ENCODE assay signal across 11 cellular contexts in the genomic region with DNA sequence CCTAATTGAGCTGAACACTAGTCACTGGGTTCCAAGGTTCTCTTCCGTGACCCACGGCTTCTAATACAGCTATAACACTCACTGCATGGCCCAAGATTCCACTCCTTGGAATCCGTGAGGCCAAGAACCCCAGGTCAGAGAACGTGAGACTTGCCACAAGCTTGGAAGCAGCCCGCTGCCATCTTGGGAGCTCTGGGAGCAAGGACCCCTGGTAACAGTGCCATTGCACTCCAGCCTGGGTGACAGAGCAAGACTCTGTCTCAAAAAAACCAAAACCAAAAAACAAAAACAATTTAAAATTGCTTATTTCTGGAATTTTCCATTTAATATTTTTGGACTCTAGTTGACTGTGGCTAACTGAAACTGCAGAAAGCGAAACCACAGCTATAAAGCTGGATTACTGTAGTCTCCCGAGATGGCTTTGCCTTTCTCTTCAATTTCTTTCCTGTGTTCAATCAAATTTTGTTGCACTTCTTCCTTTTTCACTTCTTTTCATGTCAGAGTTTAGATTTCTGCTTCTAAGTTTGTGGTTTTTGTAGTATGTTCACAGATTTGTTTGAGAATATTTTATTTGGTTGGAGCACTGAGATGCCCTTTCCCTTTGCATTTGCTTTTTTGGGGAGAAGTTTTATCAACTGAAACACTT. TPM values are rescaled to one million over a fixed set of nuclear protein-coding genes. Genes with fewer than 3 reads are reported as not detected.
A peak's percentile ranks its signal among the peaks of the same experiment; 100 is the strongest.
DNase-seq lines count a peak whose midpoint lies in the region; ATAC-seq, FAIRE-seq and TF ChIP-seq lines count a peak whose summit lies in the region.
"Had no signal": no experiment of that assay in that cellular context is flagged by ENCODE, and none has a peak within 500 bp of the region (broad histone marks: within the 10 kb centered on the region; RNA-seq: fewer than 3 reads in every experiment).

No MANE protein-coding gene starts in this region.

- H3K4me3 ChIP-seq in GM06990 (replicated peaks; ENCODE audit: low read depth, low read length): peak overlapping the region; percentile 54
- peak overlapping the region; percentile 63 for H3K4me3 ChIP-seq in GM12878
- H3K4me3 ChIP-seq in gastrocnemius medialis: peak overlapping the region; percentile 15 to 45 (median 26)
- no peak overlapping the region for H3K4me3 ChIP-seq in BE2C (ENCODE audit: low read depth, low read length)

- intact Hi-C loops in GM12878 (cut with micrococcal nuclease; ENCODE audit: unreplicated experiment): loop anchor here (2.0 kb wide), 2 partner anchors 36 to 44 kb away; partner anchors contain the start of gene DDHD1
- intact Hi-C loops in gastrocnemius medialis (cut with DNase I; ENCODE audit: low total_unique reads): no loop called here

- H3K9me3 ChIP-seq in GM12878 (replicated peaks; ENCODE audit: control insufficient read depth, insufficient read depth, low read length): no peaks in the 10 kb centered on the region; the same call in none of the 3 replicates
- H3K9me3 ChIP-seq in gastrocnemius medialis: no peaks in the 10 kb centered on the region
- no peaks in the 10 kb centered on the region for H3K9me3 ChIP-seq in BE2C

- peak; percentile 34 for ATAC-seq in GM12878
- ATAC-seq in gastrocnemius medialis: no peak
- ATAC-seq in HG03442 (IDR thresholded peaks at IDR 0.05; ENCODE audit: unreplicated experiment): no peak
- ATAC-seq: Right ventricle myocardium inferior had no signal

- H3K36me3 ChIP-seq in GM06990 (ENCODE audit: control insufficient read depth, insufficient read depth, low read length) (no peaks in the 10 kb centered on the region; the same call in 1 of the 2 replicates), GM12878 (ENCODE audit: control insufficient read depth in 2 of 2, insufficient read depth in 2 of 2, low read length in 1 of 2) (no peaks in the 10 kb centered on the region), gastrocnemius medialis (no peaks in the 10 kb centered on the region), BE2C (no peaks in the 10 kb centered on the region)

- CTCF ChIA-PET in GM12878 (lab: Yijun Ruan, JAX): interaction anchor here (1.1 to 6.4 kb wide), 9 partner anchors 10 to 188 kb away, joined by 3 to 60 read pairs (median 5); partner anchors contain the start of gene DDHD1

- peak overlapping the region; percentile 98 for H3K27ac ChIP-seq in GM12878 (ENCODE audit: control insufficient read depth, insufficient read depth)
- H3K27ac ChIP-seq in gastrocnemius medialis: peak overlapping the region in 3 of 4 donors; percentile 10 to 60 (median 51)

- H3K4me1 ChIP-seq in GM12878 (ENCODE audit: control insufficient read depth, insufficient read depth, low read length) (peaks cover 22% of the 10 kb centered on the region), gastrocnemius medialis (peaks cover 0 to 5% of the 10 kb centered on the region in 2 donors), BE2C (peaks cover 6% of the 10 kb centered on the region; the same call in 1 of the 2 replicates)

- FAIRE-seq in HTR-8/SVneo (lab: Jason Lieb, UNC): peak; percentile 60
- FAIRE-seq in GM12878 (lab: Jason Lieb, UNC): no peak

- POLR2A ChIA-PET in GM12878 (lab: Charles Lee): interaction anchor here (0.7 to 5.0 kb wide), 4 partner anchors 8 to 42 kb away, joined by 3 to 48 read pairs (median 4); partner anchors contain the start of gene DDHD1

- BruUV-seq in GM12878 (replicated peaks; lab: Mats Ljungman, UMichigan): no TSS peak

- H3K27me3 ChIP-seq in GM06990 (replicated peaks; ENCODE audit: control insufficient read depth, insufficient read depth, low read length) (no peaks in the 10 kb centered on the region), GM12878 (replicated peaks in 1 of 2; ENCODE audit: control insufficient read depth in 2 of 2, insufficient read depth in 2 of 2, low read length in 1 of 2) (no peaks in the 10 kb centered on the region), gastrocnemius medialis (no peaks in the 10 kb centered on the region), BE2C (no peaks in the 10 kb centered on the region)

- no peak for TF ChIP-seq POLR2A in GM12878 (IDR thresholded peaks at IDR 0.05; ENCODE audit: low read depth, low read length)
- TF ChIP-seq POLR2A in gastrocnemius medialis (IDR thresholded peaks at IDR 0.05): no peak

- DNase-seq in GM06990 (ENCODE audit: extremely low read depth, insufficient read length): no peak
- DNase-seq in HTR-8/SVneo (ENCODE audit: insufficient read length, low spot score): no peak
- no peak for DNase-seq in GM12878 (ENCODE audit: low read depth, low spot score)
- DNase-seq in gastrocnemius medialis: no peak
- no peak for DNase-seq in SW480 (ENCODE audit: low spot score)
- no peak for DNase-seq in AG20443 (ENCODE audit: low spot score)
- no peak for DNase-seq in BE2C
- DNase-seq: DMS 273 treated with DMSO at 0.1 percent for 48 hours, NCI-H1048 had no signal

- TF ChIP-seq RAD21 in GM12878 (IDR thresholded peaks at IDR 0.05; ENCODE audit: insufficient read depth, low read depth, low read length): no peak

- peaks cover 81% of the 10 kb centered on the region for H3K79me2 ChIP-seq in GM12878 (ENCODE audit: control insufficient read depth, insufficient read depth, low read length)

- TF ChIP-seq CTCF in GM06990 (IDR thresholded peaks at IDR 0.05; ENCODE audit: insufficient read depth, low read length, poor library complexity, severe bottlenecking) (no peak), GM12878 (IDR thresholded peaks at IDR 0.05 in 2 of 3, conservative IDR thresholded peaks at IDR 0.05 in 1 of 3; ENCODE audit: control insufficient read depth in 2 of 3, extremely low read depth in 1 of 3, insufficient read depth in 1 of 3, low read depth in 3 of 3, low read length in 3 of 3) (no peak), gastrocnemius medialis (IDR thresholded peaks at IDR 0.05 in 4 of 5, conservative IDR thresholded peaks at IDR 0.05 in 1 of 5) (no peak), BE2C (IDR thresholded peaks at IDR 0.05; ENCODE audit: low read depth, low read length) (no peak)

- H2AFZ ChIP-seq in GM12878 (ENCODE audit: control insufficient read depth, low read depth, low read length): peak overlapping the region; percentile 35

- TF ChIP-seq EP300 in GM12878 (IDR thresholded peaks at IDR 0.05; ENCODE audit: borderline replicate concordance in 1 of 2, control insufficient read depth in 1 of 2, low read depth in 2 of 2, low read length in 2 of 2): no peak

- SMC1A ChIA-PET in GM12878 (lab: Charles Lee; ENCODE audit: uncharacterized antibody, unreplicated experiment): interaction anchor here (0.7 to 7.0 kb wide), 14 partner anchors 8 to 116 kb away, joined by 3 to 127 read pairs (median 6); partner anchors contain the start of gene DDHD1

- 36% methylated on average over 7 of the region's 7 CpGs for WGBS in GM12878 (ENCODE audit: insufficient coverage, insufficient replicate concordance, low lambda C conversion rate, missing lambda C conversion rate)

- in situ Hi-C loops in GM12878 (cut with MboI) (no loop called here), gastrocnemius medialis (cut with MboI; ENCODE audit: low sequenced_read_pairs in 4 of 4) (no loop called here)

- RAD21 ChIA-PET in GM12878 (lab: Charles Lee; ENCODE audit: unreplicated experiment): interaction anchor here (1.3 to 6.5 kb wide), 10 partner anchors 12 to 72 kb away, joined by 3 to 98 read pairs (median 9); partner anchors contain the start of gene DDHD1

- peak overlapping the region; percentile 76 for H3K9ac ChIP-seq in GM12878 (ENCODE audit: control insufficient read depth, insufficient read depth, low read length)

- H3K4me2 ChIP-seq in GM12878 (ENCODE audit: control insufficient read depth, insufficient read depth): peak overlapping the region; percentile 97

- no peaks in the 10 kb centered on the region for H4K20me1 ChIP-seq in GM12878 (ENCODE audit: control insufficient read depth, insufficient read depth)

TF ChIP-seq in GM12878, 131 proteins besides CTCF, POLR2A, EP300 and RAD21:
- peak; percentile 46; the same call in 1 of the 2 replicates for TF ChIP-seq RUNX3 (IDR thresholded peaks at IDR 0.05; ENCODE audit: low read length)
- peak; percentile 59; the same call in 1 of the 2 replicates for TF ChIP-seq YY1 (IDR thresholded peaks at IDR 0.05; ENCODE audit: low read depth, low read length)
- 0 out of 2 replicates have a peak, but pooled peaks have one; percentile 23 for TF ChIP-seq STAT3 (IDR thresholded peaks at IDR 0.05; ENCODE audit: low read depth, low read length)
- TF ChIP-seq MTA3 (IDR thresholded peaks at IDR 0.05; ENCODE audit: borderline replicate concordance, low read length): no peak
- TF ChIP-seq CREM (IDR thresholded peaks at IDR 0.05; ENCODE audit: low read depth): no peak

RNA-seq across cellular contexts. Expression of gene DDHD1, which starts 44.7 kb away (rescaled TPM):
- total RNA-seq in GM12878 (2013; cell fraction: nucleolus; rRNA removed): 898 and 917 TPM in 2 replicates
- total RNA-seq in GM12878 (2014; rRNA removed) (30.0 and 36.4 TPM in 2 replicates), GM12878 (2014; rRNA removed; fragmentation: Illumina TruSeq; extraction: Trizol) (52.3 and 57.1 TPM in 2 replicates), GM12878 (2021) (39.5 and 40.1 TPM in 2 replicates), gastrocnemius medialis (10 to 100 TPM in 1 of 4 donors, 1 to 10 TPM in 3; 4.4 to 10.1 (median 6.8) TPM)
- 9.8 TPM for polyA plus RNA-seq in GM12878 (2011; ENCODE audit: low read depth)
- polyA plus RNA-seq in GM12878 (2011; rRNA removed) (26.8 and 41.3 TPM in 2 replicates), GM12878 (2014; fragmentation: Illumina TruSeq; extraction: Trizol) (26.9 and 38.2 TPM in 2 replicates), GM12878 (2014; fragmentation: Nextera tagmentation; extraction: Ambion mirVana) (1 to 10 TPM; 7.7 to 10.0 TPM), GM12878 (2014; rRNA removed) (20.3 and 24.2 TPM in 2 replicates), GM12878 (2016; fragmentation: Nextera tagmentation; extraction: Ambion mirVana) (10 to 100 TPM; 37.7 to 42.3 TPM)
- 8.2 TPM in 2 replicates for polyA plus RNA-seq in GM12878 (2011; cell fraction: cytosol; rRNA removed)
- polyA plus RNA-seq in GM12878 (2011; cell fraction: nucleus; rRNA removed): 33.8 and 37.3 TPM in 2 replicates
- 13.6 and 15.0 TPM in 2 replicates for polyA plus RNA-seq in GM12878 (2012)
- polyA minus RNA-seq in GM12878 (2011; rRNA and poly(A)+ RNA removed): 40.4 and 48.1 TPM in 2 replicates
- 9.8 and 11.6 TPM in 2 replicates for polyA minus RNA-seq in GM12878 (2011; cell fraction: cytosol; rRNA and poly(A)+ RNA removed)
- polyA minus RNA-seq in GM12878 (2011; cell fraction: nucleus; rRNA and poly(A)+ RNA removed): 70.1 and 116 TPM in 2 replicates
- 10.8 TPM for polyA plus RNA-seq in BE2C (2012; ENCODE audit: insufficient read depth, insufficient read length, low read depth)
